In genomic region chr6:41442800-41443501, GRCh38 we compare ENCODE assay signal across 8 cellular contexts.
DNase-seq lines count a peak whose midpoint lies in the region; ATAC-seq, FAIRE-seq and TF ChIP-seq lines count a peak whose summit lies in the region.

No MANE protein-coding gene starts in this region.

- no peaks in the 10 kb centered on the region for H3K9me3 ChIP-seq in DOHH2 (ENCODE audit: control insufficient read depth, insufficient read depth, low read length)
- H3K9me3 ChIP-seq in pancreas, result no peaks in the 10 kb centered on the region

- H3K4me2 ChIP-seq in DOHH2 (ENCODE audit: low read length), result no peak overlapping the region

- no peak for FAIRE-seq in pancreas (lab: Jason Lieb, UNC)

- H3K4me3 ChIP-seq in DOHH2 (ENCODE audit: low read length) (no peak overlapping the region), epithelial cell of proximal tubule (ENCODE audit: low read depth, low read length) (no peak overlapping the region), pancreas (peak overlapping the region in 2 of 4 donors; percentile 7 to 30), dorsolateral prefrontal cortex (peak overlapping the region in 21 of 59 donors; percentile 6 to 43 (median 23))

- no peak overlapping the region for H3K27ac ChIP-seq in DOHH2 (ENCODE audit: low read depth, low read length)
- H3K27ac ChIP-seq in pancreas, result no peak overlapping the region
- peak overlapping the region in 1 of 59 donors; percentile 24 for H3K27ac ChIP-seq in dorsolateral prefrontal cortex

- no peaks in the 10 kb centered on the region for H3K9me2 ChIP-seq in DOHH2 (replicated peaks; ENCODE audit: control insufficient read depth, low read length)

- intact Hi-C loops in pancreas (cut with DNase I) (no loop called here), dorsolateral prefrontal cortex (cut with DNase I) (no loop called here)

- H3K79me2 ChIP-seq in DOHH2 (ENCODE audit: control insufficient read depth, low read length), result no peaks in the 10 kb centered on the region

- no peaks in the 10 kb centered on the region for H3K36me3 ChIP-seq in DOHH2 (ENCODE audit: control insufficient read depth, low read length)
- H3K36me3 ChIP-seq in pancreas, result no peaks in the 10 kb centered on the region

- peak; percentile 46 to 77 (median 60) for ATAC-seq in pancreas
- ATAC-seq in HG02870 (IDR thresholded peaks at IDR 0.05; ENCODE audit: unreplicated experiment), result no peak

- H4K20me1 ChIP-seq in DOHH2 (ENCODE audit: control insufficient read depth, insufficient read depth, low read depth, low read length), result no peaks in the 10 kb centered on the region

- TF ChIP-seq CTCF in DOHH2 (IDR thresholded peaks at IDR 0.05; ENCODE audit: low read depth, low read length, poor library complexity, severe bottlenecking) (peak; percentile 77), epithelial cell of proximal tubule (conservative IDR thresholded peaks at IDR 0.05; ENCODE audit: low read depth, low read length) (peak; percentile 56), pancreas (IDR thresholded peaks at IDR 0.05) (peak in 3 of 4 donors; percentile 19), dorsolateral prefrontal cortex (IDR thresholded peaks at IDR 0.05 in 54 of 56, conservative IDR thresholded peaks at IDR 0.05 in 2 of 56; ENCODE audit: low read depth in 1 of 56, partially characterized antibody in 56 of 56) (peak in 16 of 56 donors; percentile 7 to 33 (median 18))

- H3K4me1 ChIP-seq in DOHH2 (ENCODE audit: control insufficient read depth, low read length) (no peaks in the 10 kb centered on the region), pancreas (peaks cover 0 to 5% (median 0%) of the 10 kb centered on the region in 3 donors)

- DNase-seq in NCI-H510A treated with DMSO at 0.1 percent for 48 hours (lab: John Stamatoyannopoulos, UW), result peak; percentile 77
- DNase-seq in epithelial cell of proximal tubule (ENCODE audit: low read depth), result no peak
- DNase-seq in pancreas, result peak in 3 of 6 donors; percentile 23 to 48 (median 31)
- DNase-seq in AML-193 (lab: John Stamatoyannopoulos, UW), result no peak
- no peak for DNase-seq in HT-29 (ENCODE audit: low spot score)
- DNase-seq in dorsolateral prefrontal cortex, result no peak

- WGBS in pancreas, 2 donors, result 16 to 20% methylated on average over 21 to 42 of the region's 42 CpGs

- H3K27me3 ChIP-seq in DOHH2 (ENCODE audit: control insufficient read depth, low read length) (peaks cover 27% of the 10 kb centered on the region), pancreas (no peaks in the 10 kb centered on the region), dorsolateral prefrontal cortex (peaks cover 0 to 24% (median 10%) of the 10 kb centered on the region in 45 donors)

- H3F3A ChIP-seq in DOHH2 (ENCODE audit: control insufficient read depth, insufficient read depth), result no peaks in the 10 kb centered on the region
